In genomic region chr5:131776451-131776850, GRCh38 we compare ENCODE assay signal across 24 cellular contexts.
"Had no signal": no experiment of that assay in that cellular context is flagged by ENCODE, and none has a peak within 500 bp of the region (broad histone marks: within the 10 kb centered on the region; RNA-seq: fewer than 3 reads in every experiment).

No MANE protein-coding gene starts in this region.

- H3K27ac Mint-ChIP-seq: activated naive CD8-positive, alpha-beta T cell treated with anti-CD3 and anti-CD28 coated beads, Interleukin-2, amount 10 ng/mL, durations not matched to agents 7 days and 5 days; activated T-helper 2 cell treated with anti-CD3 and anti-CD28 coated beads, Interferon-gamma antibody, Interleukin-2, Interleukin-4, amounts not matched to agents 10 μg/mL and 5 μg/mL and 100 μg/mL, durations not matched to agents 14 hours and 24 hours and 36 hours; immature natural killer cell; T-cell; T-helper 2 cell treated with Interferon-gamma antibody and Interleukin-4, amounts not matched to agents 5 μg/mL and 100 μg/mL, for 36 hours had no signal

- ATAC-seq: activated T-cell treated with anti-CD3 and anti-CD28 coated beads, Interleukin-2, amount 50 U/mL, for 4 hours; left lobe of liver; lower lobe of right lung; T-cell had no signal

- H3K9me3 Mint-ChIP-seq: activated naive CD8-positive, alpha-beta T cell treated with anti-CD3 and anti-CD28 coated beads, Interleukin-2, amount 10 ng/mL, durations not matched to agents 7 days and 5 days; activated T-cell treated with anti-CD3 and anti-CD28 coated beads, Interleukin-2, amount 50 U/mL, for 4 hours; immature natural killer cell; naive B cell; T-cell; T-helper 2 cell treated with Interferon-gamma antibody and Interleukin-4, amounts not matched to agents 5 μg/mL and 100 μg/mL, for 36 hours had no signal

- H3K27me3 Mint-ChIP-seq: activated naive CD8-positive, alpha-beta T cell treated with anti-CD3 and anti-CD28 coated beads, Interleukin-2, amount 10 ng/mL, durations not matched to agents 7 days and 5 days; naive B cell; T-cell had no signal

- DNase-seq: activated CD4-positive, alpha-beta T cell treated with anti-CD3 and anti-CD28 coated beads for 1 hour; activated CD4-positive, alpha-beta T cell treated with anti-CD3 and anti-CD28 coated beads, Interleukin-2, amount 50 U/mL, for 4 hours; activated CD8-positive, alpha-beta memory T cell treated with anti-CD3 and anti-CD28 coated beads, Interleukin-2, amount 50 U/mL, for 48 hours; activated naive CD4-positive, alpha-beta T cell; activated naive CD8-positive, alpha-beta T cell treated with anti-CD3 and anti-CD28 coated beads, Interleukin-2, amount 10 ng/mL, durations not matched to agents 7 days and 5 days; activated T-cell treated with anti-CD3 and anti-CD28 coated beads, Interleukin-2, amount 50 U/mL, for 4 hours; amygdala; cerebellar nuclear complex; effector CD8-positive, alpha-beta T cell; erythroblast; foreskin fibroblast; immature natural killer cell; lower lobe of right lung; naive B cell; occipital lobe; posterior cingulate gyrus; retina; stimulated activated CD4-positive, alpha-beta T cell treated with anti-CD3 and anti-CD28 coated beads, Interleukin-4, amount 100 ng/mL, for 1 hour; stimulated activated naive CD4-positive, alpha-beta T cell; T-cell; upper lobe of left lung had no signal

- H3K4me3 Mint-ChIP-seq: activated naive CD8-positive, alpha-beta T cell treated with anti-CD3 and anti-CD28 coated beads, Interleukin-2, amount 10 ng/mL, durations not matched to agents 7 days and 5 days; activated T-cell treated with anti-CD3 and anti-CD28 coated beads, Interleukin-2, amount 50 U/mL, for 4 hours; immature natural killer cell; T-cell; T-helper 2 cell treated with Interferon-gamma antibody and Interleukin-4, amounts not matched to agents 5 μg/mL and 100 μg/mL, for 36 hours had no signal

- H3K36me3 ChIP-seq: lower lobe of right lung, upper lobe of left lung had no signal

- H3K36me3 Mint-ChIP-seq: naive B cell had no signal

- H3K4me3 ChIP-seq: lower lobe of right lung, upper lobe of left lung had no signal

- H3K27me3 ChIP-seq: upper lobe of left lung had no signal

- H3K9me3 ChIP-seq: lower lobe of right lung, upper lobe of left lung had no signal

- H3K27ac ChIP-seq: lower lobe of right lung, upper lobe of left lung had no signal
